8 cellular contexts compared by ENCODE assay signal in genomic region chr5:139637438-139638089, GRCh38. TPM values are rescaled to one million over a fixed set of nuclear protein-coding genes. Genes with fewer than 3 reads are reported as not detected.
DNase-seq lines count a peak whose midpoint lies in the region; ATAC-seq and TF ChIP-seq lines count a peak whose summit lies in the region.

No MANE protein-coding gene starts in this region.

- H3K27ac Mint-ChIP-seq in effector memory CD8-positive, alpha-beta T cell, result peak overlapping the region; percentile 86 to 90

- intact Hi-C loops in lower lobe of right lung (cut with DNase I), result loop anchor here (10.0 kb wide), 2 partner anchors 57 to 127 kb away; no protein-coding TSS in a partner anchor

- peaks cover 2% of the 10 kb centered on the region; the same call in 1 of the 2 replicates for H3K4me1 ChIP-seq in HEK293 (ENCODE audit: control insufficient read depth, insufficient read depth, low read length)
- peaks cover 51% of the 10 kb centered on the region for H3K4me1 ChIP-seq in lower lobe of right lung

- H3K36me3 ChIP-seq in HEK293 (ENCODE audit: control insufficient read depth in 2 of 2, insufficient read depth in 1 of 2, low read length in 2 of 2), result peaks cover 0 to 6% of the 10 kb centered on the region in 2 experiments; a peak in 1 of 3 replicates
- no peaks in the 10 kb centered on the region for H3K36me3 ChIP-seq in lower lobe of right lung

- H3K9me3 ChIP-seq in HEK293 (ENCODE audit: control insufficient read depth, insufficient read depth, low read depth, low read length), result no peaks in the 10 kb centered on the region
- no peaks in the 10 kb centered on the region for H3K9me3 ChIP-seq in lower lobe of right lung

- DNase-seq in ELR (ENCODE audit: low read depth), result peak; percentile 75
- peak; percentile 31 for DNase-seq in NCI-H2107 treated with DMSO at 0.1 percent for 48 hours (lab: John Stamatoyannopoulos, UW; ENCODE audit: unreplicated experiment)
- peak; percentile 59 for DNase-seq in activated CD4-positive, alpha-beta T cell treated with anti-CD3 and anti-CD28 coated beads for 48 hours
- DNase-seq in effector memory CD8-positive, alpha-beta T cell, result peak; percentile 63 to 67 (median 66)
- peak; percentile 86 for DNase-seq in lower lobe of right lung
- peak; percentile 41 for DNase-seq in stimulated activated naive CD4-positive, alpha-beta T cell treated with Interleukin-2 at 50 U/mL for 16 hours (lab: John Stamatoyannopoulos, UW)
- DNase-seq in kidney glomerular epithelial cell (lab: John Stamatoyannopoulos, UW), result no peak

- peaks cover 17% of the 10 kb centered on the region for H3K36me3 Mint-ChIP-seq in effector memory CD8-positive, alpha-beta T cell (ENCODE audit: insufficient read depth)

- CTCF ChIA-PET in HEK293 (lab: Yijun Ruan, JAX), result interaction anchor here (0.6 to 14.2 kb wide), 20 partner anchors 8 to 997 kb away, joined by 3 to 269 read pairs (median 4); partner anchors contain the start of gene CXXC5

- H3K4me3 Mint-ChIP-seq in effector memory CD8-positive, alpha-beta T cell, result peak overlapping the region; percentile 68 to 74

- H3K27me3 Mint-ChIP-seq in effector memory CD8-positive, alpha-beta T cell, result no peaks in the 10 kb centered on the region

- H3K27ac ChIP-seq in HEK293 (ENCODE audit: extremely low read depth, low read depth, low read length), result no peak overlapping the region
- peak overlapping the region; percentile 85 for H3K27ac ChIP-seq in lower lobe of right lung

- H3K4me3 ChIP-seq in HEK293 (ENCODE audit: low read depth, low read length) (peak overlapping the region; percentile 40), lower lobe of right lung (peak overlapping the region; percentile 60)

- peak; percentile 32; the same call in 1 of the 2 replicates for TF ChIP-seq CTCF in HEK293 (tag by site-specific recombination; IDR thresholded peaks at IDR 0.05)
- TF ChIP-seq CTCF in lower lobe of right lung (IDR thresholded peaks at IDR 0.05), result peak; percentile 30

- H3K4me1 Mint-ChIP-seq in effector memory CD8-positive, alpha-beta T cell (ENCODE audit: low read depth in 2 of 2), result peaks cover 40 to 41% of the 10 kb centered on the region in 2 donors

- ATAC-seq in effector memory CD8-positive, alpha-beta T cell (replicated peaks), result peak; percentile 57
- peak; percentile 83 to 85 for ATAC-seq in lower lobe of right lung

- H3K27me3 ChIP-seq in lower lobe of right lung (ENCODE audit: low read depth), result no peaks in the 10 kb centered on the region

- POLR2A ChIA-PET in HEK293 (lab: Yijun Ruan, JAX), result interaction anchor here (0.6 to 7.2 kb wide), 4 partner anchors 11 to 110 kb away, joined by 3 to 96 read pairs (median 4); partner anchors contain the start of gene CXXC5

- H3K9me3 Mint-ChIP-seq in effector memory CD8-positive, alpha-beta T cell, result no peaks in the 10 kb centered on the region

TF ChIP-seq in HEK293, 187 proteins besides CTCF, POLR2A, EP300 and RAD21 (continues in another document):
- TF ChIP-seq ZNF660 (tag by site-specific recombination; IDR thresholded peaks at IDR 0.05) (0 out of 2 replicates have a peak, but pooled peaks have one; percentile 35), ZNF155 (tag by site-specific recombination; IDR thresholded peaks at IDR 0.05) (no peak), ZBTB26 (tag by site-specific recombination; optimal IDR thresholded peaks at IDR 0.05) (peak; percentile 60), ZFHX2 (tag by site-specific recombination; conservative IDR thresholded peaks at IDR 0.05) (peak; percentile 61), ZBTB11 (tag by site-specific recombination; conservative IDR thresholded peaks at IDR 0.05; ENCODE audit: low read depth) (peak; percentile 64; the same call in 1 of the 2 replicates), ZIC2 (tag by site-specific recombination; IDR thresholded peaks at IDR 0.05) (peak; percentile 16; the same call in 1 of the 2 replicates), PBX3 (CRISPR knock-in tag; IDR thresholded peaks at IDR 0.05) (peak; percentile 70; the same call in 1 of the 2 replicates), ZNF335 (tag by site-specific recombination; conservative IDR thresholded peaks at IDR 0.05) (peak; percentile 68), ZNF624 (tag by site-specific recombination; IDR thresholded peaks at IDR 0.05) (no peak), ZBTB8A (tag by site-specific recombination; IDR thresholded peaks at IDR 0.05) (peak; percentile 80), PRDM4 (tag by site-specific recombination; IDR thresholded peaks at IDR 0.05) (no peak), PATZ1 (tag by site-specific recombination; IDR thresholded peaks at IDR 0.05) (peak; percentile 54), GLIS2 (tag by site-specific recombination; IDR thresholded peaks at IDR 0.05) (peak; percentile 71), ZNF132 (tag by site-specific recombination; IDR thresholded peaks at IDR 0.05; ENCODE audit: borderline replicate concordance) (no peak)

RNA-seq across cellular contexts. Expression of gene CXXC5, which starts 10.6 kb away (rescaled TPM):
- total RNA-seq in lower lobe of right lung, result 27.3 TPM
